12 cellular contexts compared by ENCODE assay signal in the genomic region with DNA sequence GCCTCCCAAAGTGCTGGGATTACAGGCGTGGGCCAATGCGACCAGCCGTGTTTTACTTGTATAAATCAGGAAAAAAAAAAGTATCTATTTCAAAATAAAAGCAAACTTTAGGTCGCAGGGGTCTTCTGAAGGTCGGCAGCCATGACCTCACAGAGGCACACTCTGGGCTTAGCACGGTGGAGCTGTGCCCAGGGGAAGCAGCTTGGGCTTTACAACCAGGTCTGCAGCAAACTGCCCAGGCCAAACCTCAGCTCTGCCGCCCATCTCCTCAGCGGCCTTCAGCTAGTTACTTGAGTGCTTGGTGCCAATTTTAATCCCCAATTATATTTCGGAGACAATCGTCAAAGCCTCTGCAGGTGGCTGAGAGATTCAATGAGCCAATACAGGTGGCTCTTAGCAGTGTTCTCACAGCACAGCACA. TPM values are rescaled to one million over a fixed set of nuclear protein-coding genes. Genes with fewer than 3 reads are reported as not detected.
A peak's percentile ranks its signal among the peaks of the same experiment; 100 is the strongest.
DNase-seq lines count a peak whose midpoint lies in the region; ATAC-seq and TF ChIP-seq lines count a peak whose summit lies in the region.
"Had no signal": no experiment of that assay in that cellular context is flagged by ENCODE, and none has a peak within 500 bp of the region (broad histone marks: within the 10 kb centered on the region; RNA-seq: fewer than 3 reads in every experiment).

No MANE protein-coding gene starts in this region.

- H3K36me3 ChIP-seq in BLaER1 (no peaks in the 10 kb centered on the region), mammary epithelial cell (ENCODE audit: insufficient read depth, low read length) (no peaks in the 10 kb centered on the region)
- no peaks in the 10 kb centered on the region for H3K36me3 ChIP-seq in CD8-positive, alpha-beta memory T cell (ENCODE audit: insufficient read depth, low read length)
- H3K36me3 ChIP-seq: suprapubic skin had no signal

- H3K4me1 Mint-ChIP-seq in CD8-positive, alpha-beta memory T cell, result peaks cover 44 to 64% (median 61%) of the 10 kb centered on the region in 3 donors
- peaks cover 59% of the 10 kb centered on the region for H3K4me1 Mint-ChIP-seq in activated naive CD8-positive, alpha-beta T cell treated with anti-CD3 and anti-CD28 coated beads, Interleukin-2, amount 50 U/mL, for 24 hours

- no peak for ATAC-seq in activated naive CD8-positive, alpha-beta T cell treated with anti-CD3 and anti-CD28 coated beads, Interleukin-2, amount 50 U/mL, for 24 hours
- ATAC-seq: right cardiac atrium had no signal

- dilution Hi-C loops in mammary epithelial cell (cut with HindIII; ENCODE audit: low sequenced_read_pairs), result no loop called here

- TF ChIP-seq CTCF in mammary epithelial cell (conservative IDR thresholded peaks at IDR 0.05 in 1 of 2, IDR thresholded peaks at IDR 0.05 in 1 of 2; ENCODE audit: extremely low read depth in 1 of 2, insufficient read depth in 1 of 2, low read depth in 1 of 2, low read length in 2 of 2), result no peak

- peak overlapping the region in 5 of 7 donors; percentile 11 to 69 (median 63) for H3K4me3 Mint-ChIP-seq in CD8-positive, alpha-beta memory T cell
- no peak overlapping the region for H3K4me3 Mint-ChIP-seq in activated naive CD8-positive, alpha-beta T cell treated with anti-CD3 and anti-CD28 coated beads, Interleukin-2, amount 50 U/mL, for 24 hours
- H3K4me3 Mint-ChIP-seq: nephron had no signal

- no peak overlapping the region for H3K4me3 ChIP-seq in BLaER1
- H3K4me3 ChIP-seq in CD8-positive, alpha-beta memory T cell (ENCODE audit: low read length), result no peak overlapping the region
- H3K4me3 ChIP-seq in mammary epithelial cell (replicated peaks in 1 of 3; ENCODE audit: insufficient read depth in 1 of 3, low read depth in 2 of 3, low read length in 3 of 3), result no peak overlapping the region
- H3K4me3 ChIP-seq: suprapubic skin had no signal

- H3K27me3 Mint-ChIP-seq in CD8-positive, alpha-beta memory T cell, result no peaks in the 10 kb centered on the region
- no peaks in the 10 kb centered on the region for H3K27me3 Mint-ChIP-seq in activated naive CD8-positive, alpha-beta T cell treated with anti-CD3 and anti-CD28 coated beads, Interleukin-2, amount 50 U/mL, for 24 hours

- CTCF ChIA-PET in CD8-positive, alpha-beta memory T cell (lab: Charles Lee), result interaction anchor here (1.0 to 4.7 kb wide), 8 partner anchors 9 to 120 kb away, joined by 3 to 62 read pairs (median 5); no protein-coding TSS in a partner anchor
- CTCF ChIA-PET in mammary epithelial cell (lab: Charles Lee; ENCODE audit: low non-redundant PET), result no interaction called here

- no peaks in the 10 kb centered on the region for H3K36me3 Mint-ChIP-seq in CD8-positive, alpha-beta memory T cell
- no peaks in the 10 kb centered on the region for H3K36me3 Mint-ChIP-seq in activated naive CD8-positive, alpha-beta T cell treated with anti-CD3 and anti-CD28 coated beads, Interleukin-2, amount 50 U/mL, for 24 hours (ENCODE audit: low read depth)

- H3K4me2 ChIP-seq in BLaER1, result peak overlapping the region; percentile 71
- no peak overlapping the region for H3K4me2 ChIP-seq in mammary epithelial cell (ENCODE audit: insufficient read depth, low read depth, low read length)

- no peak for DNase-seq in CD8-positive, alpha-beta memory T cell
- peak; percentile 30 for DNase-seq in NCI-H69 (lab: John Stamatoyannopoulos, UW)
- no peak for DNase-seq in activated naive CD8-positive, alpha-beta T cell treated with anti-CD3 and anti-CD28 coated beads, Interleukin-2, amount 50 U/mL, for 24 hours
- DNase-seq in COLO829 (ENCODE audit: low spot score), result no peak
- DNase-seq in mammary epithelial cell, result no peak
- no peak for DNase-seq in GDM1 (lab: John Stamatoyannopoulos, UW)

- POLR2A ChIA-PET in CD8-positive, alpha-beta memory T cell (lab: Charles Lee), result interaction anchor here (0.7 to 3.5 kb wide), 4 partner anchors 10 to 108 kb away, joined by 3 to 18 read pairs (median 3); no protein-coding TSS in a partner anchor

- peaks cover 19% of the 10 kb centered on the region for H3K9me3 ChIP-seq in BLaER1
- H3K9me3 ChIP-seq in CD8-positive, alpha-beta memory T cell (ENCODE audit: low read length), result no peaks in the 10 kb centered on the region
- H3K9me3 ChIP-seq in mammary epithelial cell (replicated peaks; ENCODE audit: insufficient read depth, low read length), result no peaks in the 10 kb centered on the region
- H3K9me3 ChIP-seq: suprapubic skin had no signal

- WGBS in mammary epithelial cell (ENCODE audit: low coverage, missing lambda C conversion rate), result 95% methylated on average over 10 of the region's 10 CpGs

- H3K4me1 ChIP-seq in BLaER1 (peaks cover 61% of the 10 kb centered on the region), mammary epithelial cell (ENCODE audit: insufficient read depth, low read length) (peaks cover 21% of the 10 kb centered on the region)
- H3K4me1 ChIP-seq in CD8-positive, alpha-beta memory T cell (ENCODE audit: insufficient read depth, low read length), result peaks cover 49% of the 10 kb centered on the region

- H4K20me1 ChIP-seq in BLaER1, result no peaks in the 10 kb centered on the region
- H4K20me1 ChIP-seq in mammary epithelial cell (ENCODE audit: insufficient read depth, low read length), result no peaks in the 10 kb centered on the region

- no peaks in the 10 kb centered on the region for H3K79me2 ChIP-seq in mammary epithelial cell (ENCODE audit: insufficient read depth, low read length)

- H2AFZ ChIP-seq in mammary epithelial cell (ENCODE audit: low read depth, low read length), result no peak overlapping the region

- H3K27ac Mint-ChIP-seq in CD8-positive, alpha-beta memory T cell, result peak overlapping the region; percentile 56 to 96 (median 90)
- peak overlapping the region; percentile 97 for H3K27ac Mint-ChIP-seq in activated naive CD8-positive, alpha-beta T cell treated with anti-CD3 and anti-CD28 coated beads, Interleukin-2, amount 50 U/mL, for 24 hours
- H3K27ac Mint-ChIP-seq: nephron had no signal

- in situ Hi-C loops in mammary epithelial cell (cut with MboI; ENCODE audit: low sequenced_read_pairs in 2 of 2), result loop anchor here (5.0 to 25.0 kb wide), 2 partner anchors 99 to 344 kb away; a partner anchor contains a TSS

- intact Hi-C loops in mammary epithelial cell (cut with micrococcal nuclease), result no loop called here

- H3K9me3 Mint-ChIP-seq in CD8-positive, alpha-beta memory T cell, result no peaks in the 10 kb centered on the region
- no peaks in the 10 kb centered on the region for H3K9me3 Mint-ChIP-seq in activated naive CD8-positive, alpha-beta T cell treated with anti-CD3 and anti-CD28 coated beads, Interleukin-2, amount 50 U/mL, for 24 hours
- H3K9me3 Mint-ChIP-seq: nephron had no signal

- no TSS peak for BruUV-seq in mammary epithelial cell (replicated peaks; lab: Mats Ljungman, UMichigan)

- no peak overlapping the region for H3K9ac ChIP-seq in BLaER1
- no peak overlapping the region for H3K9ac ChIP-seq in mammary epithelial cell (ENCODE audit: insufficient read depth, low read length)

- H3K27me3 ChIP-seq in BLaER1 (no peaks in the 10 kb centered on the region), mammary epithelial cell (ENCODE audit: insufficient read depth, low read length) (no peaks in the 10 kb centered on the region)
- H3K27me3 ChIP-seq in CD8-positive, alpha-beta memory T cell (ENCODE audit: insufficient read depth, low read length, poor library complexity, severe bottlenecking), result no peaks in the 10 kb centered on the region
- H3K27me3 ChIP-seq: suprapubic skin had no signal

- H3K27ac ChIP-seq in BLaER1 (peak overlapping the region; percentile 80; the same call in 1 of the 2 replicates), mammary epithelial cell (ENCODE audit: insufficient read depth, low read depth, low read length) (no peak overlapping the region)
- H3K27ac ChIP-seq in CD8-positive, alpha-beta memory T cell (ENCODE audit: low read depth, low read length), result peak overlapping the region; percentile 75
- H3K27ac ChIP-seq: suprapubic skin had no signal

RNA-seq across cellular contexts. Expression of a gene that starts 30.1 kb away (rescaled TPM):
- total RNA-seq in CD8-positive, alpha-beta memory T cell, result not detected
- polyA plus RNA-seq in CD8-positive, alpha-beta memory T cell, result not detected
- not detected for total RNA-seq in mammary epithelial cell
- not detected for polyA plus RNA-seq in mammary epithelial cell
- not detected for polyA minus RNA-seq in mammary epithelial cell
- total RNA-seq: activated CD8-positive, alpha-beta memory T cell treated with anti-CD3 and anti-CD28 coated beads for 36 hours; glomerular endothelial cell; right cardiac atrium; suprapubic skin had no signal

RNA-seq across cellular contexts. Expression of a gene that starts 35.2 kb away (rescaled TPM):
- not detected for total RNA-seq in CD8-positive, alpha-beta memory T cell
- polyA plus RNA-seq in CD8-positive, alpha-beta memory T cell, result 1.1 TPM
- not detected for total RNA-seq in mammary epithelial cell
- not detected for polyA plus RNA-seq in mammary epithelial cell
- polyA minus RNA-seq in mammary epithelial cell, result not detected
- total RNA-seq: activated CD8-positive, alpha-beta memory T cell treated with anti-CD3 and anti-CD28 coated beads for 36 hours; glomerular endothelial cell; suprapubic skin had no signal
